Comparison of ENCODE assay signal across 22 cellular contexts in genomic region chr9:98688710-98689495, GRCh38. TPM values are rescaled to one million over a fixed set of nuclear protein-coding genes. Genes with fewer than 3 reads are reported as not detected.
"Had no signal": no experiment of that assay in that cellular context is flagged by ENCODE, and none has a peak within 500 bp of the region (broad histone marks: within the 10 kb centered on the region; RNA-seq: fewer than 3 reads in every experiment).

No MANE protein-coding gene starts in this region.

- H3K27ac ChIP-seq: Peyer's patch, SJCRH30 had no signal

- H3K36me3 ChIP-seq: Peyer's patch, SJCRH30 had no signal

- ATAC-seq: SK-N-SH treated with all-trans-retinoic acid at 6 μM for 48 hours had no signal

- DNase-seq: KBM-7, NCI-H1092, NCI-H1105 treated with DMSO at 0.1 percent for 48 hours, NCI-H1417 treated with DMSO at 0.1 percent for 48 hours, NCI-H146, NCI-H1694 treated with DMSO at 0.1 percent for 48 hours, NCI-H1930, NCI-H2081, NCI-H2107, NCI-H226, NCI-H446, NCI-H510A, NCI-H524 treated with DMSO at 0.1 percent for 48 hours, NCI-H774, Peyer's patch, RPMI8226, SHP77 treated with DMSO at 0.1 percent for 48 hours, SJCRH30 had no signal

- H3K9me3 ChIP-seq: Peyer's patch, SJCRH30 had no signal

- H3K27me3 ChIP-seq: Peyer's patch had no signal

- H3K4me3 ChIP-seq: Peyer's patch, SJCRH30 had no signal

- H3K4me1 ChIP-seq: Peyer's patch, SJCRH30 had no signal

RNA-seq across cellular contexts. Expression of gene GABBR2, which starts 19.8 kb away (rescaled TPM):
- total RNA-seq: LHCN-M2, MCF 10A, Peyer's patch, SJCRH30 had no signal
- polyA plus RNA-seq: IgD-negative memory B cell had no signal
